ENCODE assay signal across 25 cellular contexts in the genomic region with DNA sequence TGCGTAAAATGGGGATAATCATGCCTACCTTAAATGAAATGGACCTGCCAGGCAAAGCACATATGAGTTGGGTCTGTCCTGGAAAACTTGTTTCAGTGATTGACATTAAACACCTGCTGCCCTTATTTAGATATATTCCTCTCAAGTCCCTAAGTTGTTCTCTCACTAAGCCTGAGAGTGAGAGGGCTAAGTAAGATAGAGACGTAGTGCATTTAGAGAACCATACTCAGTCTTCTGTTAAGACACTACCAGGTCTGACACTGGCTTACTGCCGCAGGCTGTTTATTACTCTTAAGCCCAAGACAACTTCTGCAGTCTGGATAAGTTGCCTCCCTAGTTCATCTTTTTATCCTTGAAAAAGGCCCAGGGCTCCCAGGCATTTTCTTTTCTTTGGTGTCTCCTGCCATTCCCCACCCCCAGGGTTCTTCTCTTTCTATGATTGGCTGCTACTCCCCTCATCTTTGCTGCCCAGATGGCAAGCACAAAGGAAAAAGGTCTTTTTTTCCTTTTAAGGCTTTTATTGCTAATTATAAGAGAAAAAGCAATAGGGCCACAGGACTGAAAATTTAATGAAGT. TPM values are rescaled to one million over a fixed set of nuclear protein-coding genes. Genes with fewer than 3 reads are reported as not detected.
DNase-seq lines count a peak whose midpoint lies in the region; TF ChIP-seq lines count a peak whose summit lies in the region.
"Had no signal": no experiment of that assay in that cellular context is flagged by ENCODE, and none has a peak within 500 bp of the region (broad histone marks: within the 10 kb centered on the region; RNA-seq: fewer than 3 reads in every experiment).

No MANE protein-coding gene starts in this region.

- WGBS in smooth muscle cell (ENCODE audit: low lambda C conversion rate): 8% methylated on average over 3 of the region's 3 CpGs

- no peak overlapping the region for H2AFZ ChIP-seq in smooth muscle cell (ENCODE audit: low read depth)

- intact Hi-C loops in colonic mucosa (cut with DNase I): no loop called here

- DNase-seq in smooth muscle cell (lab: John Stamatoyannopoulos, UW; ENCODE audit: unreplicated experiment) (no peak), colonic mucosa (no peak), NCI-H524 treated with DMSO at 0.1 percent for 48 hours (lab: John Stamatoyannopoulos, UW) (no peak)
- DNase-seq in activated naive CD4-positive, alpha-beta T cell treated with anti-CD3 and anti-CD28 coated beads, Interleukin-2, amount 10 ng/mL, durations not matched to agents 7 days and 5 days: no peak
- DNase-seq: activated CD8-positive, alpha-beta memory T cell treated with anti-CD3 and anti-CD28 coated beads, Interleukin-2, amount 10 ng/mL, durations not matched to agents 7 days and 5 days; activated naive CD4-positive, alpha-beta T cell treated with Interleukin-2 at 50 U/mL for 16 hours; activated T-cell treated with anti-CD3 and anti-CD28 coated beads, Interleukin-2, amount 50 U/mL, for 48 hours; adrenal gland; brain microvascular endothelial cell; effector memory CD8-positive, alpha-beta T cell; EL; heart right ventricle; IMR-90; left colon; NCI-H526; SIG-M5; spleen; SW 1271; T-helper 9 cell; transverse colon had no signal

- CTCF ChIA-PET in HEK293 (lab: Yijun Ruan, JAX): no interaction called here
- CTCF ChIA-PET in activated naive CD4-positive, alpha-beta T cell treated with anti-CD3 and anti-CD28 coated beads, Interleukin-2, amount 10 ng/mL, durations not matched to agents 7 days and 5 days (lab: Charles Lee): no interaction called here

- H3K4me1 ChIP-seq in HEK293 (ENCODE audit: control insufficient read depth, insufficient read depth, low read length) (peaks cover 22% of the 10 kb centered on the region), iPS-20b (ENCODE audit: insufficient read depth, low read length) (peaks cover 64% of the 10 kb centered on the region), smooth muscle cell (ENCODE audit: low read depth) (peaks cover 50% of the 10 kb centered on the region), colonic mucosa (no peaks in the 10 kb centered on the region)

- peaks cover 84% of the 10 kb centered on the region for H3K4me1 Mint-ChIP-seq in brain
- H3K4me1 Mint-ChIP-seq in activated naive CD4-positive, alpha-beta T cell treated with anti-CD3 and anti-CD28 coated beads, Interleukin-2, amount 10 ng/mL, durations not matched to agents 7 days and 5 days: peaks cover 18% of the 10 kb centered on the region

- no peaks in the 10 kb centered on the region for H4K20me1 ChIP-seq in smooth muscle cell (ENCODE audit: low read depth)

- POLR2A ChIA-PET in HEK293 (lab: Yijun Ruan, JAX): no interaction called here

- no peak for TF ChIP-seq CTCF in HEK293 (tag by site-specific recombination; IDR thresholded peaks at IDR 0.05)
- TF ChIP-seq CTCF in brain (conservative IDR thresholded peaks at IDR 0.05): no peak
- TF ChIP-seq CTCF in smooth muscle cell (IDR thresholded peaks at IDR 0.05; ENCODE audit: borderline replicate concordance, insufficient read depth, poor library complexity, severe bottlenecking): no peak
- no peak for TF ChIP-seq CTCF in colonic mucosa (IDR thresholded peaks at IDR 0.05)

- no peak overlapping the region for H3K9ac ChIP-seq in iPS-20b (ENCODE audit: low read depth, low read length)
- no peak overlapping the region for H3K9ac ChIP-seq in smooth muscle cell (ENCODE audit: low read depth)
- no peak overlapping the region for H3K9ac ChIP-seq in colonic mucosa (ENCODE audit: low read depth in 2 of 2, low read length in 2 of 2)

- H3K27ac Mint-ChIP-seq in brain: peak overlapping the region; percentile 9 to 96 (median 82)
- H3K27ac Mint-ChIP-seq in activated naive CD4-positive, alpha-beta T cell treated with anti-CD3 and anti-CD28 coated beads, Interleukin-2, amount 10 ng/mL, durations not matched to agents 7 days and 5 days: no peak overlapping the region
- H3K27ac Mint-ChIP-seq: activated CD8-positive, alpha-beta memory T cell treated with anti-CD3 and anti-CD28 coated beads, Interleukin-2, amount 10 ng/mL, durations not matched to agents 7 days and 5 days; effector memory CD8-positive, alpha-beta T cell; WTC11 had no signal

- no peak overlapping the region for H3K4me3 ChIP-seq in HEK293 (ENCODE audit: low read depth, low read length)
- H3K4me3 ChIP-seq in iPS-20b (ENCODE audit: low read length): peak overlapping the region; percentile 17; the same call in 1 of the 2 replicates
- H3K4me3 ChIP-seq in smooth muscle cell: no peak overlapping the region
- no peak overlapping the region for H3K4me3 ChIP-seq in colonic mucosa
- H3K4me3 ChIP-seq: adrenal gland, heart right ventricle, spleen, transverse colon had no signal

- H3K9me3 Mint-ChIP-seq in brain: no peaks in the 10 kb centered on the region
- no peaks in the 10 kb centered on the region for H3K9me3 Mint-ChIP-seq in activated naive CD4-positive, alpha-beta T cell treated with anti-CD3 and anti-CD28 coated beads, Interleukin-2, amount 10 ng/mL, durations not matched to agents 7 days and 5 days
- H3K9me3 Mint-ChIP-seq: effector memory CD8-positive, alpha-beta T cell; WTC11 had no signal

- H3K4me3 Mint-ChIP-seq in brain: peak overlapping the region; percentile 8 to 42 (median 18)
- no peak overlapping the region for H3K4me3 Mint-ChIP-seq in activated naive CD4-positive, alpha-beta T cell treated with anti-CD3 and anti-CD28 coated beads, Interleukin-2, amount 10 ng/mL, durations not matched to agents 7 days and 5 days
- H3K4me3 Mint-ChIP-seq: activated CD8-positive, alpha-beta memory T cell treated with anti-CD3 and anti-CD28 coated beads, Interleukin-2, amount 10 ng/mL, durations not matched to agents 7 days and 5 days; effector memory CD8-positive, alpha-beta T cell; WTC11 had no signal

- H3K79me2 ChIP-seq in smooth muscle cell (ENCODE audit: low read depth): peaks cover 28% of the 10 kb centered on the region

- H3F3A ChIP-seq in smooth muscle cell (ENCODE audit: low read depth): peaks cover 5% of the 10 kb centered on the region

- H3K36me3 ChIP-seq in HEK293 (ENCODE audit: control insufficient read depth in 2 of 2, insufficient read depth in 1 of 2, low read length in 2 of 2) (no peaks in the 10 kb centered on the region), iPS-20b (ENCODE audit: insufficient read depth, low read depth, low read length) (no peaks in the 10 kb centered on the region), smooth muscle cell (ENCODE audit: low read depth) (no peaks in the 10 kb centered on the region), colonic mucosa (no peaks in the 10 kb centered on the region)
- H3K36me3 ChIP-seq: adrenal gland, brain microvascular endothelial cell, heart right ventricle, spleen, transverse colon had no signal

- H3K27ac ChIP-seq in HEK293 (ENCODE audit: extremely low read depth, low read depth, low read length) (no peak overlapping the region), iPS-20b (ENCODE audit: low read length) (no peak overlapping the region), smooth muscle cell (ENCODE audit: low read depth) (no peak overlapping the region), colonic mucosa (no peak overlapping the region)
- H3K27ac ChIP-seq: brain microvascular endothelial cell, C4-2B, heart right ventricle, spleen, transverse colon had no signal

- H3K27me3 ChIP-seq in iPS-20b (ENCODE audit: insufficient read depth, low read length): peaks cover 17% of the 10 kb centered on the region
- no peaks in the 10 kb centered on the region for H3K27me3 ChIP-seq in smooth muscle cell (ENCODE audit: low read depth)
- H3K27me3 ChIP-seq in colonic mucosa: no peaks in the 10 kb centered on the region
- H3K27me3 ChIP-seq: adrenal gland, brain microvascular endothelial cell, heart right ventricle, transverse colon had no signal

- H3K4me2 ChIP-seq in smooth muscle cell: peak overlapping the region; percentile 13

- H3K36me3 Mint-ChIP-seq in brain: no peaks in the 10 kb centered on the region
- no peaks in the 10 kb centered on the region for H3K36me3 Mint-ChIP-seq in activated naive CD4-positive, alpha-beta T cell treated with anti-CD3 and anti-CD28 coated beads, Interleukin-2, amount 10 ng/mL, durations not matched to agents 7 days and 5 days
- H3K36me3 Mint-ChIP-seq: activated CD8-positive, alpha-beta memory T cell treated with anti-CD3 and anti-CD28 coated beads, Interleukin-2, amount 10 ng/mL, durations not matched to agents 7 days and 5 days; WTC11 had no signal

- peaks cover 9% of the 10 kb centered on the region for H3K27me3 Mint-ChIP-seq in brain
- peaks cover 25% of the 10 kb centered on the region for H3K27me3 Mint-ChIP-seq in activated naive CD4-positive, alpha-beta T cell treated with anti-CD3 and anti-CD28 coated beads, Interleukin-2, amount 10 ng/mL, durations not matched to agents 7 days and 5 days

- H3K9me3 ChIP-seq in HEK293 (ENCODE audit: control insufficient read depth, insufficient read depth, low read depth, low read length): no peaks in the 10 kb centered on the region
- no peaks in the 10 kb centered on the region for H3K9me3 ChIP-seq in iPS-20b (ENCODE audit: insufficient read depth, low read depth, low read length)
- H3K9me3 ChIP-seq in smooth muscle cell (replicated peaks; ENCODE audit: low read depth): no peaks in the 10 kb centered on the region
- no peaks in the 10 kb centered on the region for H3K9me3 ChIP-seq in colonic mucosa
- H3K9me3 ChIP-seq: adrenal gland, heart right ventricle, spleen, transverse colon had no signal

TF ChIP-seq in HEK293, 187 proteins besides CTCF, POLR2A, EP300 and RAD21:
- TF ChIP-seq, protein P1, sequence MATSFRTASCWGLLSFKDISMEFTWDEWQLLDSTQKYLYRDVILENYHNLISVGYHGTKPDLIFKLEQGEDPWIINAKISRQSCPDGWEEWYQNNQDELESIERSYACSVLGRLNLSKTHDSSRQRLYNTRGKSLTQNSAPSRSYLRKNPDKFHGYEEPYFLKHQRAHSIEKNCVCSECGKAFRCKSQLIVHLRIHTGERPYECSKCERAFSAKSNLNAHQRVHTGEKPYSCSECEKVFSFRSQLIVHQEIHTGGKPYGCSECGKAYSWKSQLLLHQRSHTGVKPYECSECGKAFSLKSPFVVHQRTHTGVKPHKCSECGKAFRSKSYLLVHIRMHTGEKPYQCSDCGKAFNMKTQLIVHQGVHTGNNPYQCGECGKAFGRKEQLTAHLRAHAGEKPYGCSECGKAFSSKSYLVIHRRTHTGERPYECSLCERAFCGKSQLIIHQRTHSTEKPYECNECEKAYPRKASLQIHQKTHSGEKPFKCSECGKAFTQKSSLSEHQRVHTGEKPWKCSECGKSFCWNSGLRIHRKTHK (tag by site-specific recombination; IDR thresholded peaks at IDR 0.05): peak; percentile 71; the same call in 1 of the 2 replicates
- no peak for TF ChIP-seq SP3 (tag by site-specific recombination; IDR thresholded peaks at IDR 0.05)

RNA-seq across cellular contexts. Expression of a gene that starts 38.7 kb away (rescaled TPM):
- polyA plus RNA-seq in brain (ENCODE audit: insufficient read depth, low read depth, low replicate concordance) (6.4 TPM), smooth muscle cell (12.8 and 12.9 TPM in 2 replicates)
- total RNA-seq in smooth muscle cell (19.2 and 20.8 TPM in 2 replicates), colonic mucosa (1 to 10 TPM; 1.5 to 2.0 TPM)
